Comparison of ENCODE assay signal across 9 cellular contexts in the genomic region with DNA sequence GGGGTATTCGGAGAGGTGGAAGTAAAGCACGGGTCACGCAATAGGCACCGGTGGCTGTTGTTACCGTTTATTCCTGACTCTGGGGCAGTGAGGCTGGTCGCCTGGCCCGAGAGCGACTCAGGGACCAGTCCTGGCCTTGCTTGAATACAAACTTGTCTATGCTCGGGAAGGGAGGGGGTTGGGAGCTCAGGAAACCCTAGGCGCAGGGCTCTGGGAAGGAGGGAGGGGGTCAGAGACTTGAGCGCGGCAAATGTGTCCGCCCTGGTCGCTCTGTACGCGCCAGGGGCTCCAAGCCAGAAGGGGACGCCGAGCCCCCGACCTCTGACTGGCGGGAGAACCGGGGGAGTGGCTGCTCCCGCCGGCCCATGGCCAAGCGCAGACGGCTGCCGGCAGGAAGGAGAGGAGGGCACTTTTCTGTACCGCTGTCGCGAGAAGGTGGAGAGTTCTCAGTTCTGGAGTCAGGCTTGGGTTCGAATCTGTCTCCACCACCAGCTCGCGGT. TPM values are rescaled to one million over a fixed set of nuclear protein-coding genes. Genes with fewer than 3 reads are reported as not detected.
DNase-seq lines count a peak whose midpoint lies in the region; ATAC-seq, FAIRE-seq and TF ChIP-seq lines count a peak whose summit lies in the region.
"Had no signal": no experiment of that assay in that cellular context is flagged by ENCODE, and none has a peak within 500 bp of the region (broad histone marks: within the 10 kb centered on the region; RNA-seq: fewer than 3 reads in every experiment).

No MANE protein-coding gene starts in this region.

- TF ChIP-seq POLR2A in endothelial cell of umbilical vein (IDR thresholded peaks at IDR 0.05; ENCODE audit: low read depth, low read length): no peak

- no peaks in the 10 kb centered on the region for H3K4me1 ChIP-seq in endothelial cell of umbilical vein (ENCODE audit: control insufficient read depth, extremely low read depth, insufficient read depth, low read length)
- H3K4me1 ChIP-seq: colonic mucosa had no signal

- H3K79me2 ChIP-seq in endothelial cell of umbilical vein (ENCODE audit: control insufficient read depth, insufficient read depth, low read length): no peaks in the 10 kb centered on the region

- peak overlapping the region; percentile 95 for H3K4me3 Mint-ChIP-seq in neural crest cell

- no TSS peak for BruUV-seq in endothelial cell of umbilical vein (replicated peaks; lab: Mats Ljungman, UMichigan)

- H2AFZ ChIP-seq in endothelial cell of umbilical vein (ENCODE audit: low read depth, low read length): no peak overlapping the region

- CTCF ChIA-PET in endothelial cell of umbilical vein (lab: Charles Lee): no interaction called here

- H4K20me1 ChIP-seq in endothelial cell of umbilical vein (replicated peaks; ENCODE audit: control insufficient read depth, extremely low read depth, insufficient read depth, low read length): no peaks in the 10 kb centered on the region

- no peak overlapping the region for H3K27ac ChIP-seq in endothelial cell of umbilical vein (ENCODE audit: insufficient read depth, low read depth, low read length)
- H3K27ac ChIP-seq: colonic mucosa had no signal

- FAIRE-seq in endothelial cell of umbilical vein (lab: Jason Lieb, UNC): no peak

- H3K4me3 ChIP-seq in MG63: peak overlapping the region; percentile 40
- H3K4me3 ChIP-seq in endothelial cell of umbilical vein (replicated peaks in 1 of 3; ENCODE audit: insufficient read depth in 1 of 3, low read depth in 1 of 3, low read length in 3 of 3): no peak overlapping the region
- H3K4me3 ChIP-seq: colonic mucosa had no signal

- ATAC-seq in GM19452 (IDR thresholded peaks at IDR 0.05; ENCODE audit: unreplicated experiment): no peak
- ATAC-seq in HG03095 (IDR thresholded peaks at IDR 0.05; ENCODE audit: unreplicated experiment): no peak

- DNase-seq in DMS53 (lab: John Stamatoyannopoulos, UW) (peak; percentile 52), MG63 (no peak), endothelial cell of umbilical vein (ENCODE audit: low read depth, low spot score) (no peak), neural crest cell (ENCODE audit: low read depth, low spot score) (peak; percentile 56), T-helper 9 cell (no peak)
- DNase-seq in stimulated activated CD8-positive, alpha-beta memory T cell treated with anti-CD3 and anti-CD28 coated beads, Interleukin-4, amount 100 ng/mL, for 48 hours: no peak
- DNase-seq: colonic mucosa had no signal

- POLR2A ChIA-PET in endothelial cell of umbilical vein (lab: Charles Lee): no interaction called here

- peaks cover 26% of the 10 kb centered on the region for H3K27me3 Mint-ChIP-seq in neural crest cell (ENCODE audit: low read depth)

- H3K4me1 Mint-ChIP-seq in neural crest cell: peaks cover 53% of the 10 kb centered on the region

- H3K36me3 ChIP-seq in MG63 (no peaks in the 10 kb centered on the region), endothelial cell of umbilical vein (ENCODE audit: control insufficient read depth in 2 of 2, extremely low read depth in 1 of 2, insufficient read depth in 2 of 2, low read length in 2 of 2) (no peaks in the 10 kb centered on the region)
- H3K36me3 ChIP-seq: colonic mucosa had no signal

- TF ChIP-seq CTCF in endothelial cell of umbilical vein (IDR thresholded peaks at IDR 0.05; ENCODE audit: extremely low read depth in 1 of 2, insufficient read depth in 1 of 2, low read depth in 1 of 2, low read length in 2 of 2): no peak
- no peak for TF ChIP-seq CTCF in neural crest cell (conservative IDR thresholded peaks at IDR 0.05)

- H3K27me3 ChIP-seq in MG63: peaks cover 51% of the 10 kb centered on the region
- peaks cover 24 to 35% of the 10 kb centered on the region in 2 experiments for H3K27me3 ChIP-seq in endothelial cell of umbilical vein (ENCODE audit: control insufficient read depth in 2 of 2, insufficient read depth in 2 of 2, low read length in 2 of 2)

- H3K9me3 Mint-ChIP-seq in neural crest cell: no peaks in the 10 kb centered on the region

- no peaks in the 10 kb centered on the region for H3K9me1 ChIP-seq in endothelial cell of umbilical vein (replicated peaks; ENCODE audit: control insufficient read depth, extremely low read depth, insufficient read depth, low read length)

- H3K9me3 ChIP-seq in MG63 (no peaks in the 10 kb centered on the region), endothelial cell of umbilical vein (replicated peaks; ENCODE audit: control insufficient read depth, insufficient read depth, low read length) (no peaks in the 10 kb centered on the region)
- H3K9me3 ChIP-seq: colonic mucosa had no signal

- intact Hi-C loops in endothelial cell of umbilical vein (cut with micrococcal nuclease): no loop called here

- peak overlapping the region; percentile 69 for H3K27ac Mint-ChIP-seq in neural crest cell (ENCODE audit: unreplicated experiment)

- H3K36me3 Mint-ChIP-seq in neural crest cell (ENCODE audit: low read depth): no peaks in the 10 kb centered on the region

- H3K4me2 ChIP-seq in endothelial cell of umbilical vein (ENCODE audit: insufficient read depth, low read length): no peak overlapping the region

- dilution Hi-C loops in endothelial cell of umbilical vein (cut with MboI; ENCODE audit: extremely low pct_ligation_motif_present, low sequenced_read_pairs): no loop called here

- H3K9ac ChIP-seq in endothelial cell of umbilical vein (replicated peaks; ENCODE audit: extremely low read depth, insufficient read depth, low read length): no peak overlapping the region

TF ChIP-seq in endothelial cell of umbilical vein, 7 proteins besides CTCF, POLR2A, EP300 and RAD21:
- no peak for TF ChIP-seq GATA2 (IDR thresholded peaks at IDR 0.05; ENCODE audit: insufficient read depth, insufficient read length, low read depth, low read length)
- peak; percentile 66 for TF ChIP-seq EZH2 (IDR thresholded peaks at IDR 0.05; ENCODE audit: borderline replicate concordance, low read depth, low read length, severe bottlenecking)

RNA-seq across cellular contexts. Expression of a gene that starts 1.5 kb away (rescaled TPM):
- total RNA-seq in MG63 (2014; rRNA removed; shearing (Covaris generic); ENCODE audit: low replicate concordance): 0.23 and 1.2 TPM in 2 replicates
- total RNA-seq in endothelial cell of umbilical vein: 0.14 and 0.22 TPM in 2 replicates
- polyA plus RNA-seq in endothelial cell of umbilical vein: 0.06 TPM in 1 of 2 replicates, not detected in the other
- 0.06 TPM in 1 of 2 replicates, not detected in the other for polyA plus RNA-seq in endothelial cell of umbilical vein (2011; cell fraction: cytosol; rRNA removed)
- 0.16 TPM in 1 of 2 replicates, not detected in the other for polyA plus RNA-seq in endothelial cell of umbilical vein (2011; cell fraction: nucleus; rRNA removed)
- not detected in 2 replicates for polyA plus RNA-seq in endothelial cell of umbilical vein (2012)
- not detected in 2 replicates for polyA minus RNA-seq in endothelial cell of umbilical vein
- polyA minus RNA-seq in endothelial cell of umbilical vein (2011; cell fraction: cytosol; rRNA and poly(A)+ RNA removed): not detected
- polyA minus RNA-seq in endothelial cell of umbilical vein (2011; cell fraction: nucleus; rRNA and poly(A)+ RNA removed): not detected in 2 replicates
- 33.2 and 35.1 TPM in 2 replicates for total RNA-seq in neural crest cell
- total RNA-seq: colonic mucosa had no signal

Comparison
In these comparisons a context has a peak if more than half of its experiments do, and no peak if none do; other contexts are left out.
1. DNase-seq: peak in DMS53 (single experiment) and neural crest cell (single experiment); none in MG63 (single experiment), endothelial cell of umbilical vein (single experiment), T-helper 9 cell (single experiment) and stimulated activated CD8-positive, alpha-beta memory T cell treated with anti-CD3 and anti-CD28 coated beads, Interleukin-4, amount 100 ng/mL, for 48 hours (single experiment).
2. RNA of a gene that starts 1.5 kb away (total RNA-seq): 33.2 to 35.1 TPM in neural crest cell; 0.23 to 1.2 TPM in MG63 and 0.14 to 0.22 TPM in endothelial cell of umbilical vein; every median in the first group is over 10 times any median in the second.